10 cellular contexts compared by ENCODE assay signal in the genomic region with DNA sequence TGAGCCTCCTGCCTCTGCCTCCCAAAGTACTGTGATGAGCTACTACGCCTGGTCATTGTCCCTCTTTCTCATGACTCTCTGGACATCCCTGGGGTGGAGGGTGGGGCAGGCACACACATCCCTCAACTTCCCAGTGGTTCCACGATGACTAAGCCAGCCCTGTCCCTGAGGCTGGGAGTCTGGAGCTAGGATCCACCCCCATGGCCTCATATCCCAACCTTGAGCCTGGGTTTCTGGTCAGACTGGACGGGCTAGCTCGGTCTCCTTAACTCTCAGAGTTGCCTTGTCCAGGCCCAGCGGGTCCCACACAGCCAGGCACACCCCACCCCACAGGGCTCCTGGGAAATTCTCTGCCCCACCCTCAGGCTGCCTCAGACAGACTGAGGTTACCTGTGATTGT. TPM values are rescaled to one million over a fixed set of nuclear protein-coding genes. Genes with fewer than 3 reads are reported as not detected.
A peak's percentile ranks its signal among the peaks of the same experiment; 100 is the strongest.
DNase-seq lines count a peak whose midpoint lies in the region; ATAC-seq and TF ChIP-seq lines count a peak whose summit lies in the region.
"Had no signal": no experiment of that assay in that cellular context is flagged by ENCODE, and none has a peak within 500 bp of the region (broad histone marks: within the 10 kb centered on the region; RNA-seq: fewer than 3 reads in every experiment).

No MANE protein-coding gene starts in this region.

- no peaks in the 10 kb centered on the region for H3K9me3 ChIP-seq in CD8-positive, alpha-beta memory T cell (ENCODE audit: low read length)
- no peaks in the 10 kb centered on the region for H3K9me3 ChIP-seq in Loucy (ENCODE audit: insufficient read depth, low read depth, low read length)
- no peaks in the 10 kb centered on the region for H3K9me3 ChIP-seq in colonic mucosa

- peaks cover 63 to 87% (median 82%) of the 10 kb centered on the region in 3 donors for H3K4me1 Mint-ChIP-seq in CD8-positive, alpha-beta memory T cell
- H3K4me1 Mint-ChIP-seq in nephron progenitor cell = peaks cover 69% of the 10 kb centered on the region

- no peaks in the 10 kb centered on the region for H3K27me3 ChIP-seq in CD8-positive, alpha-beta memory T cell (ENCODE audit: insufficient read depth, low read length, poor library complexity, severe bottlenecking)
- H3K27me3 ChIP-seq in Loucy (ENCODE audit: insufficient read depth, low read length, poor library complexity, severe bottlenecking) (no peaks in the 10 kb centered on the region), colonic mucosa (no peaks in the 10 kb centered on the region)
- H3K27me3 ChIP-seq: cardiac muscle cell had no signal

- intact Hi-C loops in colonic mucosa (cut with DNase I) = no loop called here

- H4K20me1 ChIP-seq in Loucy (ENCODE audit: insufficient read depth, low read length, poor library complexity, severe bottlenecking) = no peaks in the 10 kb centered on the region

- CTCF ChIA-PET in CD8-positive, alpha-beta memory T cell (lab: Charles Lee) = interaction anchor here (0.8 to 8.4 kb wide), 8 partner anchors 12 to 204 kb away, joined by 3 to 73 read pairs (median 4); a partner anchor contains a TSS

- peaks cover 0 to 3% of the 10 kb centered on the region in 2 donors for H3K27me3 Mint-ChIP-seq in CD8-positive, alpha-beta memory T cell
- peaks cover 5% of the 10 kb centered on the region for H3K27me3 Mint-ChIP-seq in nephron progenitor cell (ENCODE audit: low read depth, poor library complexity)

- H3K4me3 Mint-ChIP-seq in CD8-positive, alpha-beta memory T cell = peak overlapping the region in 6 of 7 donors; percentile 47 to 95 (median 65)
- H3K4me3 Mint-ChIP-seq in nephron progenitor cell = no peak overlapping the region

- H3K4me3 ChIP-seq in CD8-positive, alpha-beta memory T cell (ENCODE audit: low read length) = no peak overlapping the region
- no peak overlapping the region for H3K4me3 ChIP-seq in Loucy (ENCODE audit: low read length, poor library complexity, severe bottlenecking)
- H3K4me3 ChIP-seq in colonic mucosa = no peak overlapping the region
- H3K4me3 ChIP-seq: cardiac muscle cell had no signal

- DNase-seq in CD8-positive, alpha-beta memory T cell = no peak
- DNase-seq in colonic mucosa (peak; percentile 83), nephron progenitor cell (no peak), GM10266 (ENCODE audit: extremely low spot score) (no peak), NCI-H1694 (lab: John Stamatoyannopoulos, UW) (no peak)
- DNase-seq: SHP77 had no signal

- ATAC-seq in HG02870 (IDR thresholded peaks at IDR 0.05; ENCODE audit: unreplicated experiment) = no peak
- ATAC-seq in HG03135 (IDR thresholded peaks at IDR 0.05; ENCODE audit: unreplicated experiment) = no peak

- H3K36me3 Mint-ChIP-seq in CD8-positive, alpha-beta memory T cell = peaks cover 0 to 2% (median 0%) of the 10 kb centered on the region in 3 donors
- H3K36me3 Mint-ChIP-seq in nephron progenitor cell (ENCODE audit: low read depth) = no peaks in the 10 kb centered on the region

- no peak overlapping the region for H3K4me2 ChIP-seq in Loucy (ENCODE audit: low read depth, low read length, poor library complexity, severe bottlenecking)

- H3K79me2 ChIP-seq in Loucy (ENCODE audit: insufficient read depth, low read length) = peaks cover 19% of the 10 kb centered on the region; the same call in 1 of the 2 replicates

- H3K9me2 ChIP-seq in Loucy (replicated peaks; ENCODE audit: low read depth, low read length) = no peaks in the 10 kb centered on the region

- TF ChIP-seq CTCF in Loucy (conservative IDR thresholded peaks at IDR 0.05; ENCODE audit: low read length) = no peak
- TF ChIP-seq CTCF in colonic mucosa (IDR thresholded peaks at IDR 0.05) = no peak
- TF ChIP-seq CTCF in nephron progenitor cell (IDR thresholded peaks at IDR 0.05) = no peak
- TF ChIP-seq CTCF in GM10266 (IDR thresholded peaks at IDR 0.05; ENCODE audit: control insufficient read depth, insufficient read depth, low read depth, missing control alignments) = no peak

- H3K9me3 Mint-ChIP-seq in CD8-positive, alpha-beta memory T cell = no peaks in the 10 kb centered on the region
- H3K9me3 Mint-ChIP-seq in nephron progenitor cell = no peaks in the 10 kb centered on the region

- H3K4me1 ChIP-seq in CD8-positive, alpha-beta memory T cell (ENCODE audit: insufficient read depth, low read length) = peaks cover 91% of the 10 kb centered on the region
- H3K4me1 ChIP-seq in Loucy (ENCODE audit: insufficient read depth, low read length, poor library complexity, severe bottlenecking) (peaks cover 58% of the 10 kb centered on the region), colonic mucosa (peaks cover 36% of the 10 kb centered on the region)

- H3K27ac ChIP-seq in CD8-positive, alpha-beta memory T cell (ENCODE audit: low read depth, low read length) = no peak overlapping the region
- H3K27ac ChIP-seq in colonic mucosa = peak overlapping the region; percentile 53
- H3K27ac ChIP-seq: cardiac muscle cell had no signal

- POLR2A ChIA-PET in CD8-positive, alpha-beta memory T cell (lab: Charles Lee) = interaction anchor here (2.4 to 9.0 kb wide), 3 partner anchors 12 to 17 kb away, joined by 10 to 129 read pairs (median 27); no protein-coding TSS in a partner anchor

- H3F3A ChIP-seq in Loucy (ENCODE audit: low read depth) = no peaks in the 10 kb centered on the region

- peak overlapping the region; percentile 77 to 99 (median 98) for H3K27ac Mint-ChIP-seq in CD8-positive, alpha-beta memory T cell
- H3K27ac Mint-ChIP-seq in nephron progenitor cell = peak overlapping the region; percentile 26

- H2AFZ ChIP-seq in Loucy (ENCODE audit: low read length) = no peak overlapping the region

- H3K9ac ChIP-seq in Loucy (ENCODE audit: low read depth, low read length, poor library complexity, severe bottlenecking) (peak overlapping the region; percentile 80), colonic mucosa (ENCODE audit: low read depth in 2 of 2, low read length in 2 of 2) (peak overlapping the region in 1 of 2 donors; percentile 3)

- H3K36me3 ChIP-seq in CD8-positive, alpha-beta memory T cell (ENCODE audit: insufficient read depth, low read length) = no peaks in the 10 kb centered on the region
- H3K36me3 ChIP-seq in Loucy (ENCODE audit: insufficient read depth, low read length) (no peaks in the 10 kb centered on the region), colonic mucosa (no peaks in the 10 kb centered on the region)
- H3K36me3 ChIP-seq: cardiac muscle cell had no signal

RNA-seq across cellular contexts. Expression of a gene that starts 19.6 kb away (rescaled TPM):
- 100 to 1,000 TPM; 102 to 111 TPM for total RNA-seq in CD8-positive, alpha-beta memory T cell
- polyA plus RNA-seq in CD8-positive, alpha-beta memory T cell = 277 TPM
- total RNA-seq in colonic mucosa = 100 to 1,000 TPM in 1 of 2 donors, 10 to 100 TPM in 1; 83.4 to 116 TPM

RNA-seq across cellular contexts. Expression of a gene that starts 19.6 kb away (rescaled TPM):
- 10 to 100 TPM; 60.9 to 63.7 TPM for total RNA-seq in CD8-positive, alpha-beta memory T cell
- 58.7 TPM for polyA plus RNA-seq in CD8-positive, alpha-beta memory T cell
- 10 to 100 TPM; 51.0 to 78.2 TPM for total RNA-seq in colonic mucosa

RNA-seq across cellular contexts. Expression of a gene that starts 51.7 kb away (rescaled TPM):
- total RNA-seq in CD8-positive, alpha-beta memory T cell = 100 to 1,000 TPM in 1 of 2 experiments, 10 to 100 TPM in 1; 89.9 to 111 TPM
- polyA plus RNA-seq in CD8-positive, alpha-beta memory T cell = 3.9 TPM
- total RNA-seq in colonic mucosa = 100 to 1,000 TPM in 1 of 2 donors, 10 to 100 TPM in 1; 56.7 to 119 TPM

RNA-seq across cellular contexts. Expression of a gene that starts 53.2 kb away (rescaled TPM):
- 100 to 1,000 TPM; 138 TPM for total RNA-seq in CD8-positive, alpha-beta memory T cell
- 18.2 TPM for polyA plus RNA-seq in CD8-positive, alpha-beta memory T cell
- total RNA-seq in colonic mucosa = 10 to 100 TPM; 17.5 to 40.1 TPM
